7 cellular contexts compared by ENCODE assay signal in the genomic region with DNA sequence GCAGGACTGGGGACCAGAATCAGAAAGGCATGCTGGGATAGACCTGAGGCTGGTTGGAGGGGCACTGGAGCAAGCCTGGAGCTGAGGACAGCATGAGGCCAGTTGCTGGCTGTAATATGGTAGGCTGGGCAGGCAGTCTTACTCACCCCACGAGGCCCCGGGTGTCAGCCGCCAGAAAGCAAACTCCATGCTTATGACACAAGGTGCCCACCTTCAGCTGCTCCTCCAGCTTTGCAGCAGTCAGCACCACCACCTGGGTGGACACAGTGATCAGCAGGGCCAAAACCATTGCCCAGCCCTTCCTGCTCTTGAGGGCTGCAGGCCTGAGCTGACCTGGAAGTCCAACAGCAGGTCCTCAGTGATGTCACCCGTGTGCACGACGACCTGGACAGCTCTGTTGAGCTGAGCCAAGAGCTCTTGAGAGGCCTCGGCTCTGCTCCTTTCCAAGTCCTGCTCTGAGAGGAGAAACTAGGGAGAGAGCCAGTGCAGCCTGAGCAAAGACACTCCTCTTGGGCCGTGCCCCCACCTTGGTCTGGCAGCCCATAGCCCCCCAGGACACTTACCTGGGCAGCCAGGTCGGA. TPM values are rescaled to one million over a fixed set of nuclear protein-coding genes. Genes with fewer than 3 reads are reported as not detected.
A peak's percentile ranks its signal among the peaks of the same experiment; 100 is the strongest.
DNase-seq lines count a peak whose midpoint lies in the region; ATAC-seq, FAIRE-seq and TF ChIP-seq lines count a peak whose summit lies in the region.
"Had no signal": no experiment of that assay in that cellular context is flagged by ENCODE, and none has a peak within 500 bp of the region (broad histone marks: within the 10 kb centered on the region; RNA-seq: fewer than 3 reads in every experiment).

No MANE protein-coding gene starts in this region.

- H3K36me3 ChIP-seq in H7 (replicated peaks; ENCODE audit: control insufficient read depth, insufficient read depth, low read length) = no peaks in the 10 kb centered on the region
- no peaks in the 10 kb centered on the region for H3K36me3 ChIP-seq in pancreas

- H3K27me3 ChIP-seq in H7 (ENCODE audit: control insufficient read depth, insufficient read depth, low read length) (no peaks in the 10 kb centered on the region), pancreas (no peaks in the 10 kb centered on the region)

- H3K9me3 ChIP-seq in pancreas = no peaks in the 10 kb centered on the region

- ATAC-seq in pancreas = peak; percentile 26 to 57 (median 47)

- H3K4me3 ChIP-seq in H7 (ENCODE audit: insufficient read depth, low read depth, low read length) = no peak overlapping the region
- H3K4me3 ChIP-seq in choroid plexus epithelial cell (ENCODE audit: low read depth, low read length) = peak overlapping the region; percentile 64
- H3K4me3 ChIP-seq in pancreas = peak overlapping the region; percentile 2 to 52 (median 22)

- TF ChIP-seq CTCF in choroid plexus epithelial cell (conservative IDR thresholded peaks at IDR 0.05; ENCODE audit: low read depth, low read length) (no peak), pancreas (IDR thresholded peaks at IDR 0.05) (no peak)

- 52 to 54% methylated on average over 9 of the region's 9 CpGs for WGBS in pancreas, 2 donors

- H3K4me1 ChIP-seq in pancreas = peaks cover 0 to 9% (median 0%) of the 10 kb centered on the region in 3 donors

- peak overlapping the region in 3 of 4 donors; percentile 54 to 76 (median 74) for H3K27ac ChIP-seq in pancreas
- H3K27ac ChIP-seq: epithelial cell of prostate had no signal

- intact Hi-C loops in pancreas (cut with DNase I) = no loop called here

- DNase-seq in H7 (peak; percentile 24), choroid plexus epithelial cell (ENCODE audit: low read depth) (no peak), pancreas (no peak), GM19240 (ENCODE audit: insufficient read length, low spot score) (no peak), DMS 273 (lab: John Stamatoyannopoulos, UW; ENCODE audit: unreplicated experiment) (no peak)
- no peak for DNase-seq in stimulated activated CD4-positive, alpha-beta T cell treated with anti-CD3 and anti-CD28 coated beads, Interleukin-4, amount 100 ng/mL, for 1 hour

- FAIRE-seq in pancreas (lab: Jason Lieb, UNC) = no peak

RNA-seq across cellular contexts. Expression of a gene that starts 0.7 kb away (rescaled TPM):
- total RNA-seq in H7 (2014; rRNA removed; shearing (Covaris generic)) = 0.07 and 0.55 TPM in 2 replicates
- 10 to 100 TPM; 17.7 to 63.9 (median 28.8) TPM for total RNA-seq in pancreas
- polyA plus RNA-seq in pancreas = 10 to 100 TPM; 72.9 to 86.2 TPM

RNA-seq across cellular contexts. Expression of a gene that starts 9.9 kb away (rescaled TPM):
- 2.3 and 6.5 TPM in 2 replicates for total RNA-seq in H7 (2014; rRNA removed; shearing (Covaris generic))
- 1 to 10 TPM in 1 of 6 donors, under 1 TPM in 5; 0.55 to 1.4 (median 0.62) TPM for total RNA-seq in pancreas
- polyA plus RNA-seq in pancreas = 1 to 10 TPM; 1.6 to 2.0 TPM

RNA-seq across cellular contexts. Expression of a gene that starts 13.3 kb away (rescaled TPM):
- total RNA-seq in H7 (2014; rRNA removed; shearing (Covaris generic)) = not detected in 2 replicates
- total RNA-seq in pancreas = not detected
- not detected for polyA plus RNA-seq in pancreas

RNA-seq across cellular contexts. Expression of a gene that starts 26.7 kb away (rescaled TPM):
- 34.7 and 38.2 TPM in 2 replicates for total RNA-seq in H7 (2014; rRNA removed; shearing (Covaris generic))
- total RNA-seq in pancreas = 10 to 100 TPM; 12.0 to 28.5 (median 17.1) TPM
- 10 to 100 TPM; 11.2 to 13.3 TPM for polyA plus RNA-seq in pancreas

RNA-seq across cellular contexts. Expression of a gene that starts 43.4 kb away (rescaled TPM):
- total RNA-seq in H7 (2014; rRNA removed; shearing (Covaris generic)) = 16.1 and 24.9 TPM in 2 replicates
- 1 to 10 TPM in 2 of 6 donors, under 1 TPM in 4; 0.79 to 2.5 (median 0.84) TPM for total RNA-seq in pancreas
- 1 to 10 TPM; 1.4 to 2.3 TPM for polyA plus RNA-seq in pancreas

Comparison
In these comparisons a context has a peak if more than half of its experiments do, and no peak if none do; other contexts are left out.
1. RNA of a gene that starts 0.7 kb away (total RNA-seq): 17.7 to 63.9 TPM in pancreas; 0.07 to 0.55 TPM in H7; every median in the first group is over 10 times any median in the second.